12 cellular contexts compared by ENCODE assay signal in the genomic region with DNA sequence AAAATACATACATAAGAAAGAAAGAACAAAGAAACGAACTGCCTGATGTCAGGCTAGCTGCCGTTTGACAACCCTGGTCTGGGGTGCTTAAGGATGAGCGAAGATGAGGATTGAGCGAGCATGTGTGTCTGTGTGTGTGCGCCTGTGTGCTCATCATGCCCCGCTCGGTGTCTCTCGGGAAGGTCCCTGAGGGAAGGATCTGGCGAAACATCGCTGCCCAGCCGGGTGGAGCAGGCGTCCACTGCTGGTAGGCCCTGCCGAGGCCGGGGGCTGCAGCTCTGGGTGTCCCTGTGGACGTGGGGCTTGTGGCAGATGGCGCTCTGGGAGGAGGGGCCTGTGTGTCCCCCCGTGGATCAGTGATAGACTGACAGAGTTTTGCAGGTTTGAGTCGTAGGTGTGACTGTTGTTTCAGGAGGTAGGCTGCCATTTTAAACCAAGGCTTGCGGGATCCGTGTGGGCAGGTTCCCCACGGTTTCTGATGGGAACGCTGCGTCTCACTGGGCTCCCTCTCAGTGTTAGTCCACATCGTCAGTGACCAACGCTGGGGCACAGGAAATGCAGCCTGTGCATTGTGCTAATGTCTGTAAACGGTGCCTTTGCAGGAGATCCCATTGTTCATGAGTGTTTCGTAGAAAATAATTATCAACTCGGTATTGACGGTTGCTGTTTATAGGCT. TPM values are rescaled to one million over a fixed set of nuclear protein-coding genes. Genes with fewer than 3 reads are reported as not detected.
DNase-seq lines count a peak whose midpoint lies in the region; ATAC-seq, FAIRE-seq and TF ChIP-seq lines count a peak whose summit lies in the region.
"Had no signal": no experiment of that assay in that cellular context is flagged by ENCODE, and none has a peak within 500 bp of the region (broad histone marks: within the 10 kb centered on the region; RNA-seq: fewer than 3 reads in every experiment).

No MANE protein-coding gene starts in this region.

- no peak for TF ChIP-seq EP300 in HepG2 (IDR thresholded peaks at IDR 0.05; ENCODE audit: low read depth in 2 of 2, low read length in 2 of 2)
- no peak for TF ChIP-seq EP300 in HepG2 (CRISPR knock-in tag; IDR thresholded peaks at IDR 0.05; ENCODE audit: borderline replicate concordance)

- H2BK15ac ChIP-seq in neuronal stem cell (ENCODE audit: low read length) = no peak overlapping the region

- no peak overlapping the region for H2BK120ac ChIP-seq in neuronal stem cell (ENCODE audit: low read depth, low read length)

- no peak overlapping the region for H4K91ac ChIP-seq in neuronal stem cell (ENCODE audit: low read depth, low read length, poor library complexity)

- CTCF ChIA-PET in HepG2 (lab: Yijun Ruan, JAX; ENCODE audit: low intra/inter-chr PET ratio, low total read pairs) = no interaction called here

- peak overlapping the region in 2 of 3 donors; percentile 5 to 16 for H3K27ac ChIP-seq in right lobe of liver
- H3K27ac ChIP-seq in HepG2 (ENCODE audit: extremely low read length, insufficient read depth, low read length) = no peak overlapping the region
- H3K27ac ChIP-seq in neuronal stem cell (replicated peaks; ENCODE audit: low read length) = no peak overlapping the region
- H3K27ac ChIP-seq: KMS-11 had no signal

- intact Hi-C loops in right lobe of liver (cut with DNase I) = no loop called here
- intact Hi-C loops in HepG2 (cut with micrococcal nuclease; ENCODE audit: unreplicated experiment) = no loop called here

- no peak overlapping the region for H2BK12ac ChIP-seq in neuronal stem cell (ENCODE audit: low read length)

- in situ Hi-C loops in HepG2 (cut with HindIII; ENCODE audit: extremely low pct_ligation_motif_present, low pct_unique_long_range_greater_than_20kb) = no loop called here

- no peak overlapping the region for H3K4me2 ChIP-seq in HepG2 (ENCODE audit: low read depth, low read length)
- H3K4me2 ChIP-seq in neuronal stem cell (ENCODE audit: insufficient read depth, low read length, poor library complexity, severe bottlenecking) = no peak overlapping the region
- H3K4me2 ChIP-seq: KMS-11 had no signal

- H3K4me3 Mint-ChIP-seq in endothelial cell (ENCODE audit: unreplicated experiment) = peak overlapping the region; percentile 47
- H3K4me3 Mint-ChIP-seq: activated B cell treated with CpG ODN at 0.5 μM for 24 hours had no signal

- H2BK5ac ChIP-seq in neuronal stem cell (ENCODE audit: low read length) = no peak overlapping the region

- peak in 1 of 3 donors; percentile 53 for DNase-seq in right lobe of liver
- DNase-seq in HepG2 (ENCODE audit: low spot score) = no peak
- DNase-seq in endothelial cell (ENCODE audit: low spot score) = no peak
- no peak for DNase-seq in neuronal stem cell (ENCODE audit: low spot score)
- no peak for DNase-seq in UCSD-AML1 (lab: John Stamatoyannopoulos, UW; ENCODE audit: unreplicated experiment)
- DNase-seq in ureter (ENCODE audit: low spot score) = no peak
- DNase-seq: activated B cell treated with CpG ODN at 0.5 μM for 24 hours; AML-193; stimulated activated CD4-positive, alpha-beta T cell treated with anti-CD3 and anti-CD28 coated beads, Interleukin-4, amount 100 ng/mL, for 24 hours had no signal

- TF ChIP-seq CTCF in right lobe of liver (IDR thresholded peaks at IDR 0.05) (no peak), HepG2 (CRISPR knock-in tag; IDR thresholded peaks at IDR 0.05) (no peak), endothelial cell (IDR thresholded peaks at IDR 0.05; ENCODE audit: unreplicated experiment) (no peak)

- H3K4me1 ChIP-seq in right lobe of liver (peaks cover 0 to 13% (median 4%) of the 10 kb centered on the region in 4 donors), HepG2 (ENCODE audit: insufficient read depth, low read length) (peaks cover 22% of the 10 kb centered on the region), neuronal stem cell (ENCODE audit: control insufficient read depth in 2 of 2, insufficient read depth in 1 of 2, low read depth in 1 of 2, low read length in 2 of 2) (peaks cover 2 to 3% of the 10 kb centered on the region in 2 donors)

- H2AFZ ChIP-seq in HepG2 (ENCODE audit: low read length) (no peak overlapping the region), neuronal stem cell (ENCODE audit: low read length) (no peak overlapping the region)

- H4K20me1 ChIP-seq in HepG2 (ENCODE audit: insufficient read depth, low read length) = peaks cover 29% of the 10 kb centered on the region

- peaks cover 15% of the 10 kb centered on the region for H3K36me3 Mint-ChIP-seq in endothelial cell (ENCODE audit: low read depth, unreplicated experiment)

- H3K9me3 ChIP-seq in right lobe of liver (no peaks in the 10 kb centered on the region), HepG2 (ENCODE audit: low read length) (no peaks in the 10 kb centered on the region), neuronal stem cell (replicated peaks in 1 of 2; ENCODE audit: control insufficient read depth in 2 of 2, insufficient read depth in 1 of 2, low read depth in 1 of 2, low read length in 2 of 2) (peaks cover 2 to 3% of the 10 kb centered on the region in 2 donors)

- peak overlapping the region; percentile 70 for H3K23ac ChIP-seq in neuronal stem cell (ENCODE audit: low read depth, low read length, poor library complexity)

- H3K27me3 ChIP-seq in right lobe of liver (no peaks in the 10 kb centered on the region), HepG2 (ENCODE audit: control insufficient read depth in 1 of 2, insufficient read depth in 2 of 2, low read length in 2 of 2) (no peaks in the 10 kb centered on the region), neuronal stem cell (ENCODE audit: control insufficient read depth in 3 of 3, insufficient read depth in 3 of 3, low read depth in 1 of 3, low read length in 3 of 3) (no peaks in the 10 kb centered on the region)

- H2AK5ac ChIP-seq in neuronal stem cell (ENCODE audit: low read depth, low read length) = no peak overlapping the region

- POLR2A ChIA-PET in HepG2 (lab: Yijun Ruan, JAX) = no interaction called here

- peaks cover 7% of the 10 kb centered on the region for H3K27me3 Mint-ChIP-seq in endothelial cell (ENCODE audit: unreplicated experiment)
- H3K27me3 Mint-ChIP-seq: activated B cell treated with CpG ODN at 0.5 μM for 24 hours had no signal

- H3K9ac ChIP-seq in HepG2 (ENCODE audit: insufficient read depth, low read depth, low read length) (no peak overlapping the region), neuronal stem cell (ENCODE audit: low read depth, low read length, poor library complexity) (no peak overlapping the region)
- H3K9ac ChIP-seq: KMS-11 had no signal

- H3K4ac ChIP-seq in neuronal stem cell (ENCODE audit: low read length) = no peak overlapping the region

- peak overlapping the region; percentile 50 for H3K18ac ChIP-seq in neuronal stem cell (ENCODE audit: low read length)

- peak in 3 of 4 donors; percentile 7 to 44 (median 16) for ATAC-seq in right lobe of liver
- ATAC-seq in HepG2 = no peak
- no peak for ATAC-seq in GM21825 (IDR thresholded peaks at IDR 0.05; ENCODE audit: unreplicated experiment)
- ATAC-seq in HG03342 (IDR thresholded peaks at IDR 0.05; ENCODE audit: unreplicated experiment) = no peak

- no peak overlapping the region for H4K8ac ChIP-seq in neuronal stem cell (ENCODE audit: low read depth, low read length)

- H3K9me3 Mint-ChIP-seq in endothelial cell (ENCODE audit: unreplicated experiment) = no peaks in the 10 kb centered on the region
- H3K9me3 Mint-ChIP-seq: activated B cell treated with CpG ODN at 0.5 μM for 24 hours had no signal

- H3K79me1 ChIP-seq in neuronal stem cell (ENCODE audit: low read depth, low read length) = peaks cover 26% of the 10 kb centered on the region

- no peak overlapping the region for H3K14ac ChIP-seq in neuronal stem cell (ENCODE audit: low read length)

- no peak overlapping the region for H3K4me3 ChIP-seq in right lobe of liver
- no peak overlapping the region for H3K4me3 ChIP-seq in HepG2 (replicated peaks in 1 of 3; ENCODE audit: insufficient read depth in 1 of 3, low read depth in 2 of 3, low read length in 3 of 3)
- no peak overlapping the region for H3K4me3 ChIP-seq in neuronal stem cell (ENCODE audit: low read length in 2 of 2)

- TF ChIP-seq POLR2A in right lobe of liver (IDR thresholded peaks at IDR 0.05) = no peak
- TF ChIP-seq POLR2A in HepG2 (IDR thresholded peaks at IDR 0.05; ENCODE audit: insufficient read depth in 1 of 2, low read depth in 2 of 2, low read length in 2 of 2) = no peak

- peak overlapping the region; percentile 94 for H3K27ac Mint-ChIP-seq in endothelial cell (ENCODE audit: unreplicated experiment)
- H3K27ac Mint-ChIP-seq: activated B cell treated with CpG ODN at 0.5 μM for 24 hours had no signal

- no peaks in the 10 kb centered on the region for H3K36me3 ChIP-seq in right lobe of liver
- H3K36me3 ChIP-seq in HepG2 (replicated peaks in 1 of 2; ENCODE audit: control insufficient read depth in 1 of 2, insufficient read depth in 2 of 2, low read length in 2 of 2) = peaks cover 2 to 10% of the 10 kb centered on the region in 2 experiments; a peak in 4 of 5 replicates
- peaks cover 4 to 36% of the 10 kb centered on the region in 2 donors for H3K36me3 ChIP-seq in neuronal stem cell (replicated peaks in 1 of 2; ENCODE audit: control insufficient read depth in 2 of 2, insufficient read depth in 2 of 2, low read length in 2 of 2)

- no peak for TF ChIP-seq RAD21 in HepG2 (CRISPR knock-in tag; IDR thresholded peaks at IDR 0.05)

- FAIRE-seq in HepG2 (lab: Jason Lieb, UNC) = no peak

- peaks cover 55% of the 10 kb centered on the region for H3K4me1 Mint-ChIP-seq in endothelial cell (ENCODE audit: unreplicated experiment)

- no TSS peak for BruUV-seq in HepG2 (replicated peaks; lab: Mats Ljungman, UMichigan)

- H3K79me2 ChIP-seq in HepG2 (ENCODE audit: insufficient read depth, low read length) = peaks cover 85% of the 10 kb centered on the region

- WGBS in right lobe of liver (ENCODE audit: insufficient coverage, low coverage, low lambda C conversion rate, missing lambda C conversion rate) = 79% methylated on average over 7 of the region's 29 CpGs
- 91% methylated on average over 29 of the region's 29 CpGs for WGBS in HepG2 (ENCODE audit: low lambda C conversion rate)
- WGBS in neuronal stem cell (ENCODE audit: extremely low coverage in 2 of 2, insufficient read length in 2 of 2, insufficient replicate concordance in 1 of 2), 2 donors = no CpG with 5 or more reads among the region's 29 CpGs

RNA-seq across cellular contexts. Expression of a gene that starts 5.9 kb away (rescaled TPM):
- total RNA-seq in right lobe of liver = 10 to 100 TPM; 33.4 to 54.0 (median 48.7) TPM
- total RNA-seq in HepG2 (2016; rRNA removed; fragmentation: Illumina TruSeq; extraction: Trizol) = 23.2 and 47.0 TPM in 2 replicates
- total RNA-seq in HepG2 (2016; cell fraction: cytosol; rRNA removed; fragmentation: Illumina TruSeq; extraction: Trizol; ENCODE audit: low read depth) = 20.5 and 20.8 TPM in 2 replicates
- total RNA-seq in HepG2 (2016; cell fraction: insoluble cytoplasmic fraction; rRNA removed; fragmentation: Illumina TruSeq; extraction: Trizol) = 23.7 and 48.5 TPM in 2 replicates
- 17.9 and 19.0 TPM in 2 replicates for total RNA-seq in HepG2 (2016; cell fraction: membrane; rRNA removed; fragmentation: Illumina TruSeq; extraction: Trizol)
- 73.3 and 80.7 TPM in 2 replicates for total RNA-seq in HepG2 (2016; cell fraction: nucleus; rRNA removed; fragmentation: Illumina TruSeq; extraction: Trizol)
- polyA plus RNA-seq in HepG2 (2011; rRNA removed) = 126 and 140 TPM in 2 replicates
- polyA plus RNA-seq in HepG2 (2011; cell fraction: cytosol; rRNA removed) = 172 and 209 TPM in 2 replicates
- 652 and 741 TPM in 2 replicates for polyA plus RNA-seq in HepG2 (2011; cell fraction: nucleus; rRNA removed)
- polyA plus RNA-seq in HepG2 (2012) = 71.5 and 75.9 TPM in 2 replicates
- 8.3 and 11.8 TPM in 2 replicates for polyA plus RNA-seq in HepG2 (2016; cell fraction: cytosol; fragmentation: Illumina TruSeq; extraction: Trizol; ENCODE audit: low read depth)
- 18.4 and 20.2 TPM in 2 replicates for polyA plus RNA-seq in HepG2 (2016; cell fraction: insoluble cytoplasmic fraction; fragmentation: Illumina TruSeq; extraction: Trizol; ENCODE audit: low read depth)
- 7.5 and 9.3 TPM in 2 replicates for polyA plus RNA-seq in HepG2 (2016; cell fraction: membrane; fragmentation: Illumina TruSeq; extraction: Trizol; ENCODE audit: low read depth)
- 160 and 177 TPM in 2 replicates for polyA plus RNA-seq in HepG2 (2016; cell fraction: nucleus; fragmentation: Illumina TruSeq; extraction: Trizol; ENCODE audit: insufficient read depth, low read depth)
- polyA minus RNA-seq in HepG2 (2011; rRNA and poly(A)+ RNA removed; ENCODE audit: low replicate concordance) = 212 and 267 TPM in 2 replicates
- polyA minus RNA-seq in HepG2 (2011; cell fraction: cytosol; rRNA and poly(A)+ RNA removed) = 55.5 and 58.0 TPM in 2 replicates
- polyA minus RNA-seq in HepG2 (2011; cell fraction: nucleus; rRNA and poly(A)+ RNA removed) = 208 and 210 TPM in 2 replicates
- total RNA-seq in endothelial cell (ENCODE audit: unreplicated experiment) = 150 TPM
- 62.1 TPM for polyA plus RNA-seq in neuronal stem cell (2013, experiment 1 of 2)
- polyA plus RNA-seq in neuronal stem cell (2013, experiment 2 of 2) = 60.5 TPM
- 137 TPM for total RNA-seq in ureter

RNA-seq across cellular contexts. Expression of a gene that starts 50.0 kb away (rescaled TPM):
- 10 to 100 TPM; 15.6 to 38.3 (median 28.3) TPM for total RNA-seq in right lobe of liver
- total RNA-seq in HepG2 (2016; rRNA removed; fragmentation: Illumina TruSeq; extraction: Trizol) = 28.2 and 31.6 TPM in 2 replicates
- total RNA-seq in HepG2 (2016; cell fraction: cytosol; rRNA removed; fragmentation: Illumina TruSeq; extraction: Trizol; ENCODE audit: low read depth) = 7.8 and 8.0 TPM in 2 replicates
- 27.8 and 31.5 TPM in 2 replicates for total RNA-seq in HepG2 (2016; cell fraction: insoluble cytoplasmic fraction; rRNA removed; fragmentation: Illumina TruSeq; extraction: Trizol)
- total RNA-seq in HepG2 (2016; cell fraction: membrane; rRNA removed; fragmentation: Illumina TruSeq; extraction: Trizol) = 18.9 and 22.1 TPM in 2 replicates
- total RNA-seq in HepG2 (2016; cell fraction: nucleus; rRNA removed; fragmentation: Illumina TruSeq; extraction: Trizol) = 26.6 and 28.2 TPM in 2 replicates
- 35.2 and 44.4 TPM in 2 replicates for polyA plus RNA-seq in HepG2 (2011; rRNA removed)
- polyA plus RNA-seq in HepG2 (2011; cell fraction: cytosol; rRNA removed) = 32.6 and 49.3 TPM in 2 replicates
- polyA plus RNA-seq in HepG2 (2011; cell fraction: nucleus; rRNA removed) = 186 and 201 TPM in 2 replicates
- 33.0 and 39.4 TPM in 2 replicates for polyA plus RNA-seq in HepG2 (2012)
- polyA plus RNA-seq in HepG2 (2016; cell fraction: cytosol; fragmentation: Illumina TruSeq; extraction: Trizol; ENCODE audit: low read depth) = 13.8 and 16.4 TPM in 2 replicates
- polyA plus RNA-seq in HepG2 (2016; cell fraction: insoluble cytoplasmic fraction; fragmentation: Illumina TruSeq; extraction: Trizol; ENCODE audit: low read depth) = 49.1 and 51.2 TPM in 2 replicates
- polyA plus RNA-seq in HepG2 (2016; cell fraction: membrane; fragmentation: Illumina TruSeq; extraction: Trizol; ENCODE audit: low read depth) = 21.9 and 26.3 TPM in 2 replicates
- 111 and 112 TPM in 2 replicates for polyA plus RNA-seq in HepG2 (2016; cell fraction: nucleus; fragmentation: Illumina TruSeq; extraction: Trizol; ENCODE audit: insufficient read depth, low read depth)
- polyA minus RNA-seq in HepG2 (2011; rRNA and poly(A)+ RNA removed; ENCODE audit: low replicate concordance) = 16.3 and 17.4 TPM in 2 replicates
- 9.7 and 12.6 TPM in 2 replicates for polyA minus RNA-seq in HepG2 (2011; cell fraction: cytosol; rRNA and poly(A)+ RNA removed)
- polyA minus RNA-seq in HepG2 (2011; cell fraction: nucleus; rRNA and poly(A)+ RNA removed) = 19.2 and 26.4 TPM in 2 replicates
- total RNA-seq in endothelial cell (ENCODE audit: unreplicated experiment) = 61.3 TPM
- polyA plus RNA-seq in neuronal stem cell (2013, experiment 1 of 2) = 28.4 TPM
- 27.9 TPM for polyA plus RNA-seq in neuronal stem cell (2013, experiment 2 of 2)
- total RNA-seq in ureter = 43.4 TPM

Comparison
In these comparisons a context has a peak if more than half of its experiments do, and no peak if none do; other contexts are left out.
1. ATAC-seq: peak in right lobe of liver (3 of 4); none in HepG2 (single experiment), GM21825 (single experiment) and HG03342 (single experiment).
2. H3K27ac ChIP-seq: peak in right lobe of liver (2 of 3); none in HepG2 (single experiment) and neuronal stem cell (single experiment).